ENCODE assay signal across 10 cellular contexts in the genomic region with DNA sequence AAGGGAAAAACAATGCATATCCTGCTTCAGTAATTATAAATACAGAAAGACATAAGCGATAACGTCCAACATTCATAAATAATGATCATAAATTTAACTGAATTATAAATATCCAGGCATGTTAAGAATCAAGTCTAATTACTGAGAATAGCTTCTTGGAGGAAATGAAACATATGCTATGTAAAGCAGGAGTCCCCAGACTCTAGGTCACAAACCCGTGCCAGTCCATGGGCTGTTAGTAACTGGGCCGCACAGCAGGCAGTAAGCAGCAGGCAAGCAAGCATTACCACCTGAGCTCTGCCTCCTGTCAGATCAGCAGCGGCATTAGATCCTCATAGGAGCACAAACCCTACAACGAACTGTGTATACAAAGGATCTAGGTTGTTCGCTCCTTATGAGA. TPM values are rescaled to one million over a fixed set of nuclear protein-coding genes. Genes with fewer than 3 reads are reported as not detected.
DNase-seq lines count a peak whose midpoint lies in the region; ATAC-seq and TF ChIP-seq lines count a peak whose summit lies in the region.
"Had no signal": no experiment of that assay in that cellular context is flagged by ENCODE, and none has a peak within 500 bp of the region (broad histone marks: within the 10 kb centered on the region; RNA-seq: fewer than 3 reads in every experiment).

No MANE protein-coding gene starts in this region.

- no peak overlapping the region for H3K14ac ChIP-seq in mesenchymal stem cell (ENCODE audit: low read length in 2 of 2)

- no peaks in the 10 kb centered on the region for H3K27me3 ChIP-seq in BLaER1 treated with 17β-estradiol and CSF1 and Interleukin-3, amounts not matched to agents 10 nM and 100 nM
- no peaks in the 10 kb centered on the region for H3K27me3 ChIP-seq in OCI-LY3 (ENCODE audit: low read depth, low read length)
- H3K27me3 ChIP-seq in brain microvascular endothelial cell (replicated peaks), result no peaks in the 10 kb centered on the region
- H3K27me3 ChIP-seq in mesenchymal stem cell (ENCODE audit: control insufficient read depth in 1 of 2, insufficient read depth in 1 of 2, low read length in 2 of 2), result no peaks in the 10 kb centered on the region

- no peak overlapping the region for H4K8ac ChIP-seq in mesenchymal stem cell (ENCODE audit: low read length)

- H3K4me2 ChIP-seq in BLaER1 treated with 17β-estradiol and CSF1 and Interleukin-3, amounts not matched to agents 10 nM and 100 nM, result peak overlapping the region in 8 of 11 experiments; percentile 34 to 77 (median 62); a peak in 16 of 22 replicates
- H3K4me2 ChIP-seq in OCI-LY3 (ENCODE audit: low read length), result peak overlapping the region; percentile 54
- no peak overlapping the region for H3K4me2 ChIP-seq in mesenchymal stem cell (ENCODE audit: low read length, poor library complexity, severe bottlenecking)

- H2BK12ac ChIP-seq in mesenchymal stem cell (ENCODE audit: low read length in 2 of 2), result no peak overlapping the region

- H3K79me2 ChIP-seq in OCI-LY3 (ENCODE audit: low read length), result peaks cover 17% of the 10 kb centered on the region

- DNase-seq in brain microvascular endothelial cell (no peak), NOMO-1 (lab: John Stamatoyannopoulos, UW; ENCODE audit: unreplicated experiment in 2 of 2) (no peak), mesenchymal stem cell (no peak), RKO (ENCODE audit: low spot score) (no peak)
- DNase-seq: hippocampal formation, SIG-M5 had no signal

- H4K91ac ChIP-seq in mesenchymal stem cell (ENCODE audit: low read length), result no peak overlapping the region

- peak overlapping the region in 5 of 11 experiments; percentile 15 to 48 (median 26); a peak in 7 of 22 replicates for H3K27ac ChIP-seq in BLaER1 treated with 17β-estradiol and CSF1 and Interleukin-3, amounts not matched to agents 10 nM and 100 nM
- H3K27ac ChIP-seq in OCI-LY3 (ENCODE audit: low read length) (no peak overlapping the region), brain microvascular endothelial cell (no peak overlapping the region), mesenchymal stem cell (ENCODE audit: low read length, poor library complexity, severe bottlenecking) (no peak overlapping the region)

- in situ Hi-C loops in brain microvascular endothelial cell (cut with HindIII; ENCODE audit: low pct_ligation_motif_present, low sequenced_read_pairs), result no loop called here

- H2AFZ ChIP-seq in OCI-LY3 (ENCODE audit: low read depth, low read length) (no peak overlapping the region), mesenchymal stem cell (ENCODE audit: low read depth, low read length) (no peak overlapping the region)

- no peak overlapping the region for H2BK5ac ChIP-seq in mesenchymal stem cell (ENCODE audit: low read depth, low read length, poor library complexity, severe bottlenecking)

- H3K9me3 ChIP-seq in BLaER1 treated with 17β-estradiol and CSF1 and Interleukin-3, amounts not matched to agents 10 nM and 100 nM (replicated peaks in 1 of 11), result peaks cover 0 to 35% (median 11%) of the 10 kb centered on the region in 11 experiments; a peak in 14 of 22 replicates
- H3K9me3 ChIP-seq in OCI-LY3 (ENCODE audit: insufficient read depth, low read length) (no peaks in the 10 kb centered on the region), mesenchymal stem cell (ENCODE audit: control insufficient read depth, low read length) (no peaks in the 10 kb centered on the region)

- H3K36me3 ChIP-seq in BLaER1 treated with 17β-estradiol and CSF1 and Interleukin-3, amounts not matched to agents 10 nM and 100 nM, result peaks cover 19 to 61% (median 26%) of the 10 kb centered on the region in 11 experiments
- peaks cover 5% of the 10 kb centered on the region for H3K36me3 ChIP-seq in OCI-LY3 (replicated peaks; ENCODE audit: low read depth, low read length)
- H3K36me3 ChIP-seq in brain microvascular endothelial cell (replicated peaks), result no peaks in the 10 kb centered on the region
- peaks cover 3 to 15% of the 10 kb centered on the region in 2 experiments for H3K36me3 ChIP-seq in mesenchymal stem cell (ENCODE audit: control insufficient read depth in 1 of 2, insufficient read depth in 2 of 2, low read depth in 1 of 2, low read length in 2 of 2)

- no peak overlapping the region for H2AK5ac ChIP-seq in mesenchymal stem cell (ENCODE audit: low read length, severe bottlenecking)

- ATAC-seq in GM18909 (IDR thresholded peaks at IDR 0.05; ENCODE audit: poor library complexity, unreplicated experiment) (peak; percentile 92), HG02852 (IDR thresholded peaks at IDR 0.05; ENCODE audit: unreplicated experiment) (peak; percentile 77)

- TF ChIP-seq CTCF in OCI-LY3 (IDR thresholded peaks at IDR 0.05; ENCODE audit: low read depth, low read length), result no peak
- no peak for TF ChIP-seq CTCF in brain microvascular endothelial cell (IDR thresholded peaks at IDR 0.05; ENCODE audit: low read depth, low read length, missing control alignments)

- H3K18ac ChIP-seq in mesenchymal stem cell (ENCODE audit: low read depth in 1 of 2, low read length in 2 of 2), result peak overlapping the region in 1 of 2 experiments; percentile 20

- 77% methylated on average over 5 of the region's 7 CpGs for WGBS in mesenchymal stem cell

- no peak overlapping the region for H3K4ac ChIP-seq in mesenchymal stem cell (ENCODE audit: low read depth in 1 of 2, low read length in 2 of 2)

- H3K23ac ChIP-seq in mesenchymal stem cell (ENCODE audit: low read length in 2 of 2), result no peak overlapping the region

- no peak overlapping the region for H2BK120ac ChIP-seq in mesenchymal stem cell (ENCODE audit: low read depth, low read length)

- no peak overlapping the region for H3K9ac ChIP-seq in BLaER1 treated with 17β-estradiol and CSF1 and Interleukin-3, amounts not matched to agents 10 nM and 100 nM
- no peak overlapping the region for H3K9ac ChIP-seq in OCI-LY3 (ENCODE audit: low read length)
- H3K9ac ChIP-seq in mesenchymal stem cell (ENCODE audit: low read length), result no peak overlapping the region

- no peak overlapping the region for H3K4me3 ChIP-seq in BLaER1 treated with 17β-estradiol and CSF1 and Interleukin-3, amounts not matched to agents 10 nM and 100 nM
- peak overlapping the region; percentile 30; the same call in 1 of the 2 replicates for H3K4me3 ChIP-seq in OCI-LY3 (ENCODE audit: low read length)
- no peak overlapping the region for H3K4me3 ChIP-seq in brain microvascular endothelial cell (ENCODE audit: low read depth, low read length)
- H3K4me3 ChIP-seq in mesenchymal stem cell (ENCODE audit: insufficient read depth in 1 of 2, low read depth in 1 of 2, low read length in 2 of 2), result no peak overlapping the region

- peaks cover 0 to 99% (median 11%) of the 10 kb centered on the region in 11 experiments; a peak in 11 of 22 replicates for H4K20me1 ChIP-seq in BLaER1 treated with 17β-estradiol and CSF1 and Interleukin-3, amounts not matched to agents 10 nM and 100 nM
- peaks cover 27% of the 10 kb centered on the region for H4K20me1 ChIP-seq in OCI-LY3 (ENCODE audit: insufficient read depth, low read length)

- peaks cover 0 to 33% (median 20%) of the 10 kb centered on the region in 10 experiments; a peak in 17 of 20 replicates for H3K4me1 ChIP-seq in BLaER1 treated with 17β-estradiol and CSF1 and Interleukin-3, amounts not matched to agents 10 nM and 100 nM
- H3K4me1 ChIP-seq in OCI-LY3 (ENCODE audit: low read length) (peaks cover 25% of the 10 kb centered on the region), mesenchymal stem cell (ENCODE audit: control insufficient read depth, insufficient read depth, low read depth, low read length) (peaks cover 2% of the 10 kb centered on the region)

- peaks cover 26% of the 10 kb centered on the region for H3K79me1 ChIP-seq in mesenchymal stem cell (replicated peaks; ENCODE audit: low read length, poor library complexity, severe bottlenecking)

- no peak overlapping the region for H2BK15ac ChIP-seq in mesenchymal stem cell (ENCODE audit: low read depth, poor library complexity, severe bottlenecking)

RNA-seq across cellular contexts. Expression of a gene that starts 50.5 kb away (rescaled TPM):
- 33.2 TPM for polyA plus RNA-seq in mesenchymal stem cell (2013, experiment 1 of 2)
- 34.9 TPM for polyA plus RNA-seq in mesenchymal stem cell (2013, experiment 2 of 2)

RNA-seq across cellular contexts. Expression of a gene that starts 50.7 kb away (rescaled TPM):
- 13.8 TPM for polyA plus RNA-seq in mesenchymal stem cell (2013, experiment 1 of 2)
- polyA plus RNA-seq in mesenchymal stem cell (2013, experiment 2 of 2), result 13.5 TPM
